ENCODE assay signal across 12 cellular contexts in the genomic region with DNA sequence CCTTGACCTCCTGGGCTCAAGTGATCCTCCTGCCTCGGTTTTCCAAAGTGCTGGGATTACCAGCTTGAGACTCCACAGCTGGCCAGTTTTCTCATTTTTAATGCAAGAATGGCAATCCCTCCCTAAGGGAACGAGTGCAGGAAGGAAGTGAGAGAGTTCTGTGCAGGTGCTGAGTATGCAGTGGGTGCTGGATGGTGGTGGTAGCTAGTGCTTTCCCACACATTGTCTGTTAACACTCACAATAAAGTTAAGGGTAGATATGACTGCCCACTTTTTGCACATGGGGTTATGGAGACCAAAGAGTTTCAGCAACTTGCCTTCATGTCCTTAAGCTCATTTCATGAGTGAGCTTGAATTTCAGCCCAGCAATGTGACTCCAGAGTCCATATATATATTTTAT. TPM values are rescaled to one million over a fixed set of nuclear protein-coding genes. Genes with fewer than 3 reads are reported as not detected.
DNase-seq lines count a peak whose midpoint lies in the region; ATAC-seq and TF ChIP-seq lines count a peak whose summit lies in the region.
"Had no signal": no experiment of that assay in that cellular context is flagged by ENCODE, and none has a peak within 500 bp of the region (broad histone marks: within the 10 kb centered on the region; RNA-seq: fewer than 3 reads in every experiment).

No MANE protein-coding gene starts in this region.

- peak overlapping the region; percentile 64 for H3K4me3 Mint-ChIP-seq in activated B cell treated with CpG ODN at 0.5 μM for 24 hours
- H3K4me3 Mint-ChIP-seq: CD8-positive, alpha-beta T cell had no signal

- peak overlapping the region; percentile 82 for H3K27ac Mint-ChIP-seq in activated B cell treated with CpG ODN at 0.5 μM for 24 hours
- H3K27ac Mint-ChIP-seq: CD8-positive, alpha-beta T cell had no signal

- TF ChIP-seq POLR2A in GM18505 (IDR thresholded peaks at IDR 0.05; ENCODE audit: borderline replicate concordance, extremely low read depth, insufficient read depth, insufficient read length): no peak

- POLR2A ChIA-PET in activated B cell treated with CpG ODN at 0.5 μM for 24 hours (lab: Charles Lee): interaction anchor here (0.6 to 2.3 kb wide), 10 partner anchors 9 to 181 kb away, joined by 3 to 17 read pairs (median 6); partner anchors contain the start of gene RGS9

- CTCF ChIA-PET in activated B cell treated with CpG ODN at 0.5 μM for 24 hours (lab: Charles Lee): interaction anchor here (1.4 to 2.2 kb wide), 4 partner anchors 16 to 55 kb away, joined by 4 to 10 read pairs (median 6); partner anchors contain the start of gene RGS9

- H3K9me3 Mint-ChIP-seq in activated B cell treated with CpG ODN at 0.5 μM for 24 hours: no peaks in the 10 kb centered on the region
- H3K9me3 Mint-ChIP-seq: activated naive CD4-positive, alpha-beta T cell treated with anti-CD3 and anti-CD28 coated beads, Interleukin-2, amount 50 U/mL, for 72 hours; CD8-positive, alpha-beta T cell had no signal

- no peaks in the 10 kb centered on the region for H3K36me3 Mint-ChIP-seq in activated B cell treated with CpG ODN at 0.5 μM for 24 hours (ENCODE audit: low read depth)
- H3K36me3 Mint-ChIP-seq: activated naive CD4-positive, alpha-beta T cell treated with anti-CD3 and anti-CD28 coated beads, Interleukin-2, amount 50 U/mL, for 72 hours; CD8-positive, alpha-beta T cell had no signal

- intact Hi-C loops in activated B cell treated with CpG ODN at 0.5 μM for 24 hours (cut with micrococcal nuclease): loop anchor here (1.0 to 5.0 kb wide), 3 partner anchors 9 to 42 kb away; no protein-coding TSS in a partner anchor

- ATAC-seq in GM18505 (IDR thresholded peaks at IDR 0.05; ENCODE audit: unreplicated experiment): peak; percentile 57
- ATAC-seq in GM19467 (IDR thresholded peaks at IDR 0.05; ENCODE audit: unreplicated experiment): peak; percentile 37
- peak; percentile 46 for ATAC-seq in HG03066 (IDR thresholded peaks at IDR 0.05; ENCODE audit: low read depth, unreplicated experiment)
- peak; percentile 29 for ATAC-seq in activated B cell treated with CpG ODN at 0.5 μM for 24 hours (ENCODE audit: low read depth)
- no peak for ATAC-seq in HG03135 (IDR thresholded peaks at IDR 0.05; ENCODE audit: unreplicated experiment)
- ATAC-seq: CD8-positive, alpha-beta T cell had no signal

- DNase-seq in activated B cell treated with CpG ODN at 0.5 μM for 24 hours: no peak
- no peak for DNase-seq in G401 (ENCODE audit: low spot score)
- DNase-seq in epidermal melanocyte (ENCODE audit: insufficient read length, low spot score): no peak
- DNase-seq in dedifferentiated amniotic fluid mesenchymal stem cell (ENCODE audit: extremely low spot score): no peak
- DNase-seq: CD8-positive, alpha-beta T cell; NCI-H510A treated with DMSO at 0.1 percent for 48 hours; occipital lobe had no signal

- in situ Hi-C loops in G401 (cut with HindIII; ENCODE audit: low sequenced_read_pairs): no loop called here

- no peak for TF ChIP-seq CTCF in activated B cell treated with CpG ODN at 0.5 μM for 24 hours (IDR thresholded peaks at IDR 0.05)

- peaks cover 23% of the 10 kb centered on the region for H3K4me1 Mint-ChIP-seq in activated B cell treated with CpG ODN at 0.5 μM for 24 hours

- H3K27me3 Mint-ChIP-seq in activated B cell treated with CpG ODN at 0.5 μM for 24 hours: no peaks in the 10 kb centered on the region

RNA-seq across cellular contexts. Expression of gene RGS9, which starts 18.5 kb away (rescaled TPM):
- total RNA-seq in activated B cell treated with CpG ODN at 0.5 μM for 24 hours: 3.2 TPM in 2 replicates
- 15.4 and 22.8 TPM in 2 replicates for total RNA-seq in G401 (2014; rRNA removed; shearing (Covaris generic))
